Comparison of ENCODE assay signal across 1 cellular context in the genomic region with DNA sequence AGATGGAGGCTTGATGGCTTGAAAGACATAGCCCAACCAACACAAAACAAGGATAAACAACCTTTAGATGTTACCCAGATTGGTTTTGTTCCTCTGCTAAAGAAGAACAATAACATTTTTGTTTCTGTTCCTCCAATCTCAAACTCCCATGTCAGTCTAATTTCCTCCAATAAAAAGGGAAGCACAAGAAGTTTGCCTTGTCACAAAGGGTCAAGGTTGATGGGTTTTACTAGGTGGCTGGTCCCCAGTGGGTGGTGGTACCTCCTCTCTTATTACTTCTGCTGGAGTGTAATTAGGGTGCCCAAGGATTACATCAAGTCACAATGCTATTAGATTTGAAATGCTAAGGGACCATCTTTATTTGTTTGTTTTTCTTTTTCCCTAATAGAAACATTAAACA.
TF ChIP-seq lines count a peak whose summit lies in the region.

No MANE protein-coding gene starts in this region.

TF ChIP-seq in GM23338, 12 proteins besides CTCF, POLR2A, EP300 and RAD21 (continued from another document):
- TF ChIP-seq ZNF462 (CRISPR knock-in tag; IDR thresholded peaks at IDR 0.05) (no peak), EZH2phosphoT487 (IDR thresholded peaks at IDR 0.05; ENCODE audit: unreplicated experiment) (no peak), CREB1 (CRISPR knock-in tag; IDR thresholded peaks at IDR 0.05; ENCODE audit: low read depth) (no peak), JUNB (IDR thresholded peaks at IDR 0.05; ENCODE audit: unreplicated experiment) (no peak), ZNF114 (CRISPR knock-in tag; IDR thresholded peaks at IDR 0.05) (no peak), ZNF331 (CRISPR knock-in tag; IDR thresholded peaks at IDR 0.05; ENCODE audit: low read depth) (no peak), STAT1 (IDR thresholded peaks at IDR 0.05; ENCODE audit: unreplicated experiment) (no peak)
- TF ChIP-seq, protein P1, sequence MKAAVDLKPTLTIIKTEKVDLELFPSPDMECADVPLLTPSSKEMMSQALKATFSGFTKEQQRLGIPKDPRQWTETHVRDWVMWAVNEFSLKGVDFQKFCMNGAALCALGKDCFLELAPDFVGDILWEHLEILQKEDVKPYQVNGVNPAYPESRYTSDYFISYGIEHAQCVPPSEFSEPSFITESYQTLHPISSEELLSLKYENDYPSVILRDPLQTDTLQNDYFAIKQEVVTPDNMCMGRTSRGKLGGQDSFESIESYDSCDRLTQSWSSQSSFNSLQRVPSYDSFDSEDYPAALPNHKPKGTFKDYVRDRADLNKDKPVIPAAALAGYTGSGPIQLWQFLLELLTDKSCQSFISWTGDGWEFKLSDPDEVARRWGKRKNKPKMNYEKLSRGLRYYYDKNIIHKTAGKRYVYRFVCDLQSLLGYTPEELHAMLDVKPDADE (IDR thresholded peaks at IDR 0.05) = no peak
TF ChIP-seq in GM23338: peak in this region for 0.
